ENCODE assay signal across 13 cellular contexts in the genomic region with DNA sequence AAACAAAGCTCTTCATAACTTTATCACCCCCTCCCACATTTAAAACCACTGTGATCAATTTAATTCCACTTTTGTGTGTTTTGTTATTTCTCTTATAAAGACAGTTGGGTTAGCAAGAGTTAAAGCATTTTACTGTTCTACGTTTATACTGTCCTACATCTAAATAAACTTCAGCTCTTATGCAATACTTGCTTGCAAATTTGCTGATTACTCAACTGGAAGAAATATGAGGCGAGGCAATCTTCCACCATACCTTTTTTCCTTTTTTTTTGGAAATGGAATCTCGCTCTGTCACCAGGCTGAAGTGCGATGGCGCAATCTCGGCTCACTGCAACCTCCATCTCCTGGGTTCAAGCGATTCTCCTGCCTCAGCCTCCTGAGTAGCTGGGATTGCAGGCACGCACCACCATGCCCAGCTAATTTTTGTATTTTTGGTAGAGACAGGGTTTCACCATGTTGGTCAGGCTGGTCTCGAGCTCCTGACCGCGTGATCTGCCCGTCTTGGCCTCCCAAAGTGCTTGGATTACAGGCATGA. TPM values are rescaled to one million over a fixed set of nuclear protein-coding genes. Genes with fewer than 3 reads are reported as not detected.
"Had no signal": no experiment of that assay in that cellular context is flagged by ENCODE, and none has a peak within 500 bp of the region (broad histone marks: within the 10 kb centered on the region; RNA-seq: fewer than 3 reads in every experiment).

No MANE protein-coding gene starts in this region.

RNA-seq across cellular contexts. Expression of a gene that starts 42.9 kb away (rescaled TPM):
- total RNA-seq: activated CD8-positive, alpha-beta memory T cell treated with anti-CD3 and anti-CD28 coated beads for 36 hours; activated T-cell treated with anti-CD3 and anti-CD28 coated beads, Interleukin-2, amount 50 U/mL, for 72 hours; astrocyte; breast epithelium; cerebellum; esophagus muscularis mucosa; gastroesophageal sphincter; lower leg skin; mesenteric fat pad; naive thymus-derived CD8-positive, alpha-beta T cell; osteocyte; smooth muscle cell; temporal lobe had no signal
